ENCODE assay signal across 17 cellular contexts in the genomic region with DNA sequence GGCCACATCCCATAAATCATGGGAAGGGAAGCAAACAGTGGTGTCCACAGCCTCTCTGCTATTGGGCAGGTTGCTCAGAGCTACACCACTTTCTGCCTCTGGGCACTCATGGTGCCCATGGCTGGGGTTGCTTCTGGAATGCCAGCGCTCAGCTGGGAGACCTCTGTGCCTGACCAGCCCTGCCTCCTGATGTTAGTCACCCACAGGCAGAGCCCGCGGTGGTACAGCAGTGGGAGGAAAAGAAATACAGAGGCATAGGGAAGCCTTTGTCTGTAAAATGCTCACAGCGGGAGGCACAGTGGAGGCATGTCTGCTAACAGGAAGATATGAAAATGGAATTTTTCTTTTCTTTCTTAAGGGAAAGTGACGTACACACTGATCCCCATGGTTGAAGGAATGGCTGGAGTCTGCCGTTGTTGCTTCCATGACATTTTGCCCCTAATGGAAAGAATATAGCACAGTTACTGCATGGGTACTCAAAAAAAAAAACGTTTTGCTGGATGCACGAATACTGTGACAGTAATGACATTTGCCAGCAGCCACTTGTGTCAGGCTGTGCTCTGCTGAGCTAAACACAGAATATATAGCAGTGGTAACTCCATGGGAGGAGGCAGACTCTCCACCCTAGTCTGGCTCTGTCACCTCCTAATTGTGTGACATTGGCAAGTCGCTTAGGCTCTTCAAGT. TPM values are rescaled to one million over a fixed set of nuclear protein-coding genes. Genes with fewer than 3 reads are reported as not detected.
DNase-seq lines count a peak whose midpoint lies in the region; ATAC-seq and TF ChIP-seq lines count a peak whose summit lies in the region.
"Had no signal": no experiment of that assay in that cellular context is flagged by ENCODE, and none has a peak within 500 bp of the region (broad histone marks: within the 10 kb centered on the region; RNA-seq: fewer than 3 reads in every experiment).

No MANE protein-coding gene starts in this region.

- TF ChIP-seq CTCF in A673 (conservative IDR thresholded peaks at IDR 0.05; ENCODE audit: low read depth, low read length) = no peak
- no peak for TF ChIP-seq CTCF in epithelial cell of esophagus (IDR thresholded peaks at IDR 0.05; ENCODE audit: insufficient read depth, low read depth, low read length, missing control alignments)

- H3K27ac ChIP-seq in A673 (ENCODE audit: low read depth, low read length, poor library complexity, severe bottlenecking) = no peak overlapping the region
- H3K27ac ChIP-seq: upper lobe of left lung had no signal

- CTCF ChIA-PET in A673 (lab: Charles Lee) = no interaction called here

- H3K36me3 ChIP-seq in A673 (ENCODE audit: insufficient read depth, low read length, poor library complexity, severe bottlenecking) = no peaks in the 10 kb centered on the region

- DNase-seq in A673 (ENCODE audit: low spot score) (peak; percentile 51), RPMI7951 (ENCODE audit: low read depth) (peak; percentile 77), epithelial cell of esophagus (ENCODE audit: low read depth) (peak; percentile 18), myocyte (ENCODE audit: low read depth) (peak; percentile 79), HT-29 (ENCODE audit: low spot score) (no peak), NCI-H1694 treated with DMSO at 0.1 percent for 48 hours (lab: John Stamatoyannopoulos, UW) (no peak)
- DNase-seq: activated CD4-positive, alpha-beta T cell treated with anti-CD3 and anti-CD28 coated beads for 1 hour; activated T-cell treated with anti-CD3 and anti-CD28 coated beads for 4 hours; Caco-2; Kasumi-1; NCI-H1436 treated with DMSO at 0.1 percent for 48 hours; NCI-H526; stimulated activated CD4-positive, alpha-beta T cell treated with anti-CD3 and anti-CD28 coated beads, Interleukin-4, amount 100 ng/mL, for 24 hours; T-helper 17 cell; upper lobe of left lung had no signal

- H3K4me3 ChIP-seq in A673 (ENCODE audit: low read depth, low read length, poor library complexity, severe bottlenecking) = no peak overlapping the region
- no peak overlapping the region for H3K4me3 ChIP-seq in epithelial cell of esophagus (ENCODE audit: low read length)
- H3K4me3 ChIP-seq: upper lobe of left lung had no signal

- H3K9me3 ChIP-seq in A673 (ENCODE audit: low read depth, low read length, poor library complexity, severe bottlenecking) = no peaks in the 10 kb centered on the region
- H3K9me3 ChIP-seq: Caco-2, upper lobe of left lung had no signal

- H3K27me3 ChIP-seq in A673 (replicated peaks; ENCODE audit: insufficient read depth, low read depth, low read length, poor library complexity) = no peaks in the 10 kb centered on the region
- H3K27me3 ChIP-seq: upper lobe of left lung had no signal

- H3K4me1 ChIP-seq in A673 (ENCODE audit: insufficient read depth, low read length, poor library complexity, severe bottlenecking) = peaks cover 7% of the 10 kb centered on the region
- H3K4me1 ChIP-seq: Caco-2 had no signal

- intact Hi-C loops in A673 (cut with micrococcal nuclease; ENCODE audit: unreplicated experiment) = no loop called here

- ATAC-seq in GM21515 (IDR thresholded peaks at IDR 0.05; ENCODE audit: unreplicated experiment) (no peak), HG03108 (IDR thresholded peaks at IDR 0.05; ENCODE audit: unreplicated experiment) (no peak)
- ATAC-seq: T-helper 17 cell had no signal

- POLR2A ChIA-PET in A673 (lab: Charles Lee; ENCODE audit: low non-redundant PET) = no interaction called here

- no TSS peak for BruUV-seq in A673 (replicated peaks; lab: Mats Ljungman, UMichigan)

RNA-seq across cellular contexts. Expression of gene MTARC1, which starts 21.9 kb away (rescaled TPM):
- total RNA-seq in A673 (2021) (0.43 TPM in 1 of 2 replicates, not detected in the other), myocyte (0.31 and 0.51 TPM in 2 replicates)
- 0.29 TPM in 1 of 2 replicates, not detected in the other for total RNA-seq in RPMI7951 (2014; rRNA removed; shearing (Covaris generic))
- 0.67 TPM for polyA plus RNA-seq in myocyte (2012)
- total RNA-seq in HT-29 (2014; rRNA removed; shearing (Covaris generic)) = 6.8 and 11.0 TPM in 2 replicates

Comparison
In these comparisons a context has a peak if more than half of its experiments do, and no peak if none do; other contexts are left out.
1. DNase-seq: peak in A673 (single experiment), RPMI7951 (single experiment), epithelial cell of esophagus (single experiment) and myocyte (single experiment); none in HT-29 (single experiment) and NCI-H1694 treated with DMSO at 0.1 percent for 48 hours (single experiment).